Comparison of ENCODE assay signal across 14 cellular contexts in the genomic region with DNA sequence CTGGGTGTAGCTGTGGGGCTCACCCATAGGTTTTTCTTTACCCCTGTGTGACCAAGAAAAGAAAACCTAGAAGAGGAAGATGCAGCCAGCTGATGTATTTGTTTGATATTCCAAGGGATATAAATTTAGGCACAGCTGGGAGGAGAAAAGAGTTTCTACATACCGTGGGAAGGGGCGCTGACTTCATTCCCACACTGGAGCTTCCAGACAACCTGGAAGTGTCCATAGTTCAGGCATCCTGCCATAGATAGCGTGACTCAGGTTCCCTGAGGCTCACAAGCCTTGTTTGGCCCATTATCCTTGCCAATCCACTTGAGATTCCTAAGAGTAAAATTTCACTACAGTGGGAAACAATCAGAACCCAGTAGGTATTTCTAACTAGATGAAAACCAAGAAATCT.
DNase-seq lines count a peak whose midpoint lies in the region; ATAC-seq and TF ChIP-seq lines count a peak whose summit lies in the region.
"Had no signal": no experiment of that assay in that cellular context is flagged by ENCODE, and none has a peak within 500 bp of the region (broad histone marks: within the 10 kb centered on the region; RNA-seq: fewer than 3 reads in every experiment).

No MANE protein-coding gene starts in this region.

- H3K4me1 ChIP-seq in psoas muscle = no peaks in the 10 kb centered on the region
- peaks cover 27% of the 10 kb centered on the region for H3K4me1 ChIP-seq in suprapubic skin

- POLR2A ChIA-PET in BJ (lab: Charles Lee) (no interaction called here), RWPE1 (lab: Yijun Ruan, JAX; ENCODE audit: low non-redundant PET) (no interaction called here), WTC11 (lab: Charles Lee) (no interaction called here)

- H3K27me3 ChIP-seq in BJ (ENCODE audit: control insufficient read depth, insufficient read depth, low read length) (no peaks in the 10 kb centered on the region), psoas muscle (ENCODE audit: insufficient read depth in 3 of 3, low read length in 2 of 3) (no peaks in the 10 kb centered on the region), suprapubic skin (no peaks in the 10 kb centered on the region)

- H3K4me3 Mint-ChIP-seq in WTC11 = no peak overlapping the region
- H3K4me3 Mint-ChIP-seq: brain; CD4-positive, alpha-beta T cell; stimulated activated memory B cell treated with anti-CD40 and anti-IgM and Interleukin-4, amounts not matched to agents 10 μg/mL and 1 μg/mL and 100 μg/mL, for 72 hours had no signal

- CTCF ChIA-PET in BJ (lab: Yijun Ruan, JAX) (no interaction called here), RWPE1 (lab: Yijun Ruan, JAX) (no interaction called here), WTC11 (lab: Charles Lee) (no interaction called here)

- ATAC-seq in psoas muscle (peak in 3 of 4 donors; percentile 51 to 67 (median 53)), WTC11 (no peak), HG03439 (IDR thresholded peaks at IDR 0.05; ENCODE audit: unreplicated experiment) (no peak)
- ATAC-seq: stimulated activated memory B cell treated with anti-CD40 and anti-IgM and Interleukin-4, amounts not matched to agents 10 μg/mL and 1 μg/mL and 100 μg/mL, for 72 hours had no signal

- intact Hi-C loops in psoas muscle (cut with DNase I) = no loop called here

- no peak for TF ChIP-seq EP300 in suprapubic skin (IDR thresholded peaks at IDR 0.05)

- H3K27ac Mint-ChIP-seq in WTC11 = no peak overlapping the region
- H3K27ac Mint-ChIP-seq: CD4-positive, alpha-beta T cell; stimulated activated memory B cell treated with anti-CD40 and anti-IgM and Interleukin-4, amounts not matched to agents 10 μg/mL and 1 μg/mL and 100 μg/mL, for 72 hours had no signal

- DNase-seq in BJ (ENCODE audit: low read depth) (peak; percentile 80), RWPE1 (ENCODE audit: low spot score) (peak; percentile 41), fibroblast of mammary gland (ENCODE audit: low read depth) (peak; percentile 99), psoas muscle (peak; percentile 54 to 55), cortex of kidney (lab: John Stamatoyannopoulos, UW) (no peak), suprapubic skin (ENCODE audit: low spot score in 2 of 2) (no peak), WTC11 (ENCODE audit: low spot score) (no peak)
- DNase-seq: activated CD4-positive, alpha-beta T cell treated with anti-CD3 and anti-CD28 coated beads for 4 hours; CD4-positive, alpha-beta T cell; NCI-H1105; stimulated activated CD4-positive, alpha-beta T cell treated with anti-CD3 and anti-CD28 coated beads, Interleukin-4, amount 100 ng/mL, for 1 hour had no signal

- TF ChIP-seq POLR2A in suprapubic skin (IDR thresholded peaks at IDR 0.05) = no peak

- H3K4me1 Mint-ChIP-seq in WTC11 = peaks cover 35% of the 10 kb centered on the region
- H3K4me1 Mint-ChIP-seq: stimulated activated memory B cell treated with anti-CD40 and anti-IgM and Interleukin-4, amounts not matched to agents 10 μg/mL and 1 μg/mL and 100 μg/mL, for 72 hours had no signal

- H3K27ac ChIP-seq in RWPE1 (no peak overlapping the region), psoas muscle (no peak overlapping the region), suprapubic skin (no peak overlapping the region)

- H3K36me3 ChIP-seq in BJ (ENCODE audit: control insufficient read depth, insufficient read depth, low read length) = no peaks in the 10 kb centered on the region
- no peaks in the 10 kb centered on the region for H3K36me3 ChIP-seq in psoas muscle (ENCODE audit: insufficient read depth in 1 of 2, low read depth in 1 of 2)
- H3K36me3 ChIP-seq in suprapubic skin = no peaks in the 10 kb centered on the region

- no peaks in the 10 kb centered on the region for H3K36me3 Mint-ChIP-seq in WTC11
- H3K36me3 Mint-ChIP-seq: brain; stimulated activated memory B cell treated with anti-CD40 and anti-IgM and Interleukin-4, amounts not matched to agents 10 μg/mL and 1 μg/mL and 100 μg/mL, for 72 hours had no signal

- no peak overlapping the region for H3K4me3 ChIP-seq in BJ (ENCODE audit: low read depth, low read length)
- H3K4me3 ChIP-seq in fibroblast of mammary gland (ENCODE audit: control insufficient read depth, low read depth, low read length) = no peak overlapping the region
- no peak overlapping the region for H3K4me3 ChIP-seq in psoas muscle
- H3K4me3 ChIP-seq in suprapubic skin = no peak overlapping the region

- TF ChIP-seq CTCF in BJ (IDR thresholded peaks at IDR 0.05; ENCODE audit: insufficient read depth, low read depth, low read length) (no peak), RWPE1 (conservative IDR thresholded peaks at IDR 0.05; ENCODE audit: low read depth) (no peak), fibroblast of mammary gland (conservative IDR thresholded peaks at IDR 0.05; ENCODE audit: control insufficient read depth, insufficient read depth, low read depth, low read length) (no peak), psoas muscle (IDR thresholded peaks at IDR 0.05) (no peak), suprapubic skin (IDR thresholded peaks at IDR 0.05) (no peak), WTC11 (IDR thresholded peaks at IDR 0.05) (no peak)

- H3K27me3 Mint-ChIP-seq in WTC11 (ENCODE audit: low read depth) = peaks cover 4% of the 10 kb centered on the region; the same call in 1 of the 2 replicates
- H3K27me3 Mint-ChIP-seq: brain; stimulated activated memory B cell treated with anti-CD40 and anti-IgM and Interleukin-4, amounts not matched to agents 10 μg/mL and 1 μg/mL and 100 μg/mL, for 72 hours had no signal

- 21 to 48% (median 25%) methylated on average over 3 of the region's 3 CpGs for WGBS in psoas muscle, 3 donors
- 37% methylated on average over 3 of the region's 3 CpGs for WGBS in suprapubic skin

- H3K9me3 ChIP-seq in psoas muscle = no peaks in the 10 kb centered on the region
- no peaks in the 10 kb centered on the region for H3K9me3 ChIP-seq in suprapubic skin

- peaks cover 6% of the 10 kb centered on the region for H3K9me3 Mint-ChIP-seq in WTC11
- H3K9me3 Mint-ChIP-seq: CD4-positive, alpha-beta T cell; stimulated activated memory B cell treated with anti-CD40 and anti-IgM and Interleukin-4, amounts not matched to agents 10 μg/mL and 1 μg/mL and 100 μg/mL, for 72 hours had no signal

TF ChIP-seq in WTC11, 78 proteins besides CTCF, POLR2A, EP300 and RAD21:
- TF ChIP-seq, protein P1, sequence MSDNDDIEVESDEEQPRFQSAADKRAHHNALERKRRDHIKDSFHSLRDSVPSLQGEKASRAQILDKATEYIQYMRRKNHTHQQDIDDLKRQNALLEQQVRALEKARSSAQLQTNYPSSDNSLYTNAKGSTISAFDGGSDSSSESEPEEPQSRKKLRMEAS (CRISPR knock-in tag; IDR thresholded peaks at IDR 0.05) = no peak
- TF ChIP-seq CBFB (CRISPR knock-in tag; IDR thresholded peaks at IDR 0.05; ENCODE audit: low read depth) (no peak), NR2C2 (CRISPR knock-in tag; IDR thresholded peaks at IDR 0.05) (no peak)

Comparison
In these comparisons a context has a peak if more than half of its experiments do, and no peak if none do; other contexts are left out.
1. DNase-seq: peak in BJ (single experiment), RWPE1 (single experiment), fibroblast of mammary gland (single experiment) and psoas muscle (2 of 2); none in cortex of kidney (single experiment), suprapubic skin (0 of 2) and WTC11 (single experiment).
2. ATAC-seq: peak in psoas muscle (3 of 4); none in WTC11 (single experiment) and HG03439 (single experiment).